Comparison of ENCODE assay signal across 9 cellular contexts in the genomic region with DNA sequence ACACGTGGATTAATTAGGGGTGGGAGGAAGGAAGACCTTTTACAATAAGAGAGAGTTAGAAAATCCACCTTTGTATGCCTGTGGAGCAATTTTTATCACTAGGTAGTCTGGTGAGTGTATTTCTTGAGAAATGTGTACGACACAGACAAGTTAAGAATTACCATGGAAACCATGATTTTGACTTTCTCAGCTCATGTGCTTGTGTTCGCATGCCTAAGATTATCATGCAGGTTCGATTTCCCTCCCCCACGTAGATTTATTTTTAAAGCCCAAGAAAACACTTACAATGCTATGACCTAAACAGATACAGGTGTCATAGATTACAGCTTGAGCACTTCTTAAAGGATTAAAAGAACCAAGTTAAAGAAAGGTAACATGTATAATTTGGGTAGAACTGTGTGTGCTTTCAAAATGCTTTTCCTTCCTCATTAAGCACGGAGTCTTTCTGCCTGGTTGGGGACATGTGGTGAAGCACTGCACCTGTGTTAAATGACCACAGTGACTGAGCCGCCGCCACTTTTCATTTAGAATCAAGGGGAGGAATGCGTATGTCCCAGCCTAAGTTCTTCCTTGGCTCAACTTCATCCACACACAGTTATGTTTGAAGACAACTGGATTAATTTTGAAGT. TPM values are rescaled to one million over a fixed set of nuclear protein-coding genes. Genes with fewer than 3 reads are reported as not detected.
DNase-seq lines count a peak whose midpoint lies in the region; ATAC-seq and TF ChIP-seq lines count a peak whose summit lies in the region.
"Had no signal": no experiment of that assay in that cellular context is flagged by ENCODE, and none has a peak within 500 bp of the region (broad histone marks: within the 10 kb centered on the region; RNA-seq: fewer than 3 reads in every experiment).

No MANE protein-coding gene starts in this region.

- TF ChIP-seq CTCF in cardiac muscle cell (IDR thresholded peaks at IDR 0.05; ENCODE audit: low read depth, low read length), result no peak

- peaks cover 28% of the 10 kb centered on the region for H3K36me3 ChIP-seq in cardiac muscle cell

- H3K36me3 Mint-ChIP-seq in activated naive CD8-positive, alpha-beta T cell, result peaks cover 15% of the 10 kb centered on the region

- H3K27me3 Mint-ChIP-seq in activated naive CD8-positive, alpha-beta T cell, result no peaks in the 10 kb centered on the region

- peak; percentile 41 for ATAC-seq in HG03108 (IDR thresholded peaks at IDR 0.05; ENCODE audit: unreplicated experiment)

- H3K4me3 ChIP-seq in cardiac muscle cell, result no peak overlapping the region

- no peaks in the 10 kb centered on the region for H3K27me3 ChIP-seq in cardiac muscle cell

- peaks cover 35% of the 10 kb centered on the region for H3K4me1 ChIP-seq in cardiac muscle cell (ENCODE audit: low read depth)

- peak overlapping the region; percentile 29 for H3K27ac ChIP-seq in cardiac muscle cell

- peak overlapping the region; percentile 93 for H3K27ac Mint-ChIP-seq in activated naive CD8-positive, alpha-beta T cell

- no peaks in the 10 kb centered on the region for H3K9me3 Mint-ChIP-seq in activated naive CD8-positive, alpha-beta T cell (ENCODE audit: low read depth)

- DNase-seq in cardiac muscle cell (ENCODE audit: low read depth in 1 of 2, low spot score in 1 of 2) (no peak), cardiac septum (ENCODE audit: low spot score) (no peak), ureter (ENCODE audit: low spot score) (no peak), NCI-H748 treated with DMSO at 0.1 percent for 48 hours (lab: John Stamatoyannopoulos, UW) (no peak), DMS 273 (lab: John Stamatoyannopoulos, UW; ENCODE audit: unreplicated experiment) (no peak), SW480 (ENCODE audit: low spot score) (no peak)
- DNase-seq: DND-41 had no signal

- peaks cover 67% of the 10 kb centered on the region for H3K4me1 Mint-ChIP-seq in activated naive CD8-positive, alpha-beta T cell (ENCODE audit: low read depth)

- H3K9me3 ChIP-seq in cardiac muscle cell (ENCODE audit: low read depth), result no peaks in the 10 kb centered on the region

- H3K4me3 Mint-ChIP-seq in activated naive CD8-positive, alpha-beta T cell, result peak overlapping the region; percentile 85

- intact Hi-C loops in cardiac septum (cut with DNase I), result no loop called here

RNA-seq across cellular contexts. Expression of a gene that starts 16.6 kb away (rescaled TPM):
- total RNA-seq in cardiac muscle cell, result 14.0 and 21.2 TPM in 2 replicates
- polyA plus RNA-seq in cardiac muscle cell, result 12.0 and 19.4 TPM in 2 replicates
- total RNA-seq in cardiac septum, result 22.8 TPM
- 23.1 TPM for total RNA-seq in ureter
